22 cellular contexts compared by ENCODE assay signal in the genomic region with DNA sequence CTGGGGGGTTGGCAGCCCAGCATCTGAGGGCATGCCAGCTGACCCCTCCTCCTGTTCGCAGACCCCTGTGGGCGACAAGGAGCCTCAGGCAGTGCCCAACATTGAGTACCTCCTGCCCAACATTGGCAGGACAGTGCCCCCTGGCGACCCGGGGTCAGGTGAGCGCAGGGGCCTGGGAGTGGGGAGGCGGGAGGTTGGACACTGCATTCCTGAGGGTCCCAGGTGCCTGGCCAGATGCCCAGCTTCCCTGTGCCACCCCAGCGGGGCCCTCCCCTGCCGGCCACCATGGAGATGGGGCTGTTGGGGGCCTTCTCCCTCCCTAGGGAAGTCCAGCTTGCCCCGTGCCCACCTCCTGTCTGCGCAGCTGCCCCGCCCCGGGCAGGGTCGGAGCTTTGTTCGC.
"Had no signal": no experiment of that assay in that cellular context is flagged by ENCODE, and none has a peak within 500 bp of the region (broad histone marks: within the 10 kb centered on the region; RNA-seq: fewer than 3 reads in every experiment).

No MANE protein-coding gene starts in this region.

- ATAC-seq: activated CD8-positive, alpha-beta T cell treated with anti-CD3 and anti-CD28 coated beads, Interleukin-2, amount 10 ng/mL, durations not matched to agents 7 days and 5 days; activated naive CD4-positive, alpha-beta T cell treated with anti-CD3 and anti-CD28 coated beads, Interleukin-2, amount 50 U/mL, for 72 hours; activated naive CD8-positive, alpha-beta T cell treated with anti-CD3 and anti-CD28 coated beads, Interleukin-2, amount 50 U/mL, for 24 hours; PC-3 had no signal

- H3K27me3 ChIP-seq: cardiac muscle cell had no signal

- H3K27me3 Mint-ChIP-seq: activated naive CD8-positive, alpha-beta T cell treated with anti-CD3 and anti-CD28 coated beads, Interleukin-2, amount 50 U/mL, for 24 hours; brain had no signal

- H3K4me1 Mint-ChIP-seq: activated naive CD8-positive, alpha-beta T cell treated with anti-CD3 and anti-CD28 coated beads, Interleukin-2, amount 50 U/mL, for 24 hours; brain had no signal

- H3K27ac ChIP-seq: cardiac muscle cell had no signal

- DNase-seq: activated CD4-positive, alpha-beta T cell treated with anti-CD3 and anti-CD28 coated beads for 48 hours; activated CD4-positive, alpha-beta T cell treated with anti-CD3 and anti-CD28 coated beads, Interleukin-2, amount 50 U/mL, for 4 hours; activated CD4-positive, CD25-positive, alpha-beta regulatory T cell treated with anti-CD3 and anti-CD28 coated beads, Interleukin-2, amount 50 U/mL, for 72 hours; activated CD8-positive, alpha-beta memory T cell treated with anti-CD3 and anti-CD28 coated beads, Interleukin-2, amount 50 U/mL, for 48 hours; activated CD8-positive, alpha-beta T cell treated with anti-CD3 and anti-CD28 coated beads, Interleukin-2, amount 10 ng/mL, durations not matched to agents 7 days and 5 days; activated naive CD4-positive, alpha-beta T cell treated with Interleukin-2 at 50 U/mL for 16 hours; activated naive CD8-positive, alpha-beta T cell treated with anti-CD3 and anti-CD28 coated beads, Interleukin-2, amount 50 U/mL, for 24 hours; activated T-cell treated with anti-CD3 and anti-CD28 coated beads, Interleukin-2, amount 50 U/mL, for 1 hour; amniotic stem cell; MM.1S; NCI-H1105; NCI-H1436; NCI-H1694 treated with DMSO at 0.1 percent for 48 hours; NCI-H2029 treated with DMSO at 0.1 percent for 48 hours; NCI-H446; NCI-H524; PC-3; SHP77 treated with DMSO at 0.1 percent for 48 hours had no signal

- H3K9me3 Mint-ChIP-seq: activated naive CD4-positive, alpha-beta T cell treated with anti-CD3 and anti-CD28 coated beads, Interleukin-2, amount 50 U/mL, for 72 hours; activated naive CD8-positive, alpha-beta T cell treated with anti-CD3 and anti-CD28 coated beads, Interleukin-2, amount 50 U/mL, for 24 hours; T-helper 1 cell treated with Interleukin-12 subunit alpha and Interleukin-12 subunit beta and Interleukin-4 antibody, amounts not matched to agents 30 μg/mL and 1 μg/mL, for 36 hours had no signal

- H3K4me3 Mint-ChIP-seq: activated CD8-positive, alpha-beta T cell treated with anti-CD3 and anti-CD28 coated beads, Interleukin-2, amount 10 ng/mL, durations not matched to agents 7 days and 5 days; activated naive CD8-positive, alpha-beta T cell treated with anti-CD3 and anti-CD28 coated beads, Interleukin-2, amount 50 U/mL, for 24 hours; brain; T-helper 1 cell treated with Interleukin-12 subunit alpha and Interleukin-12 subunit beta and Interleukin-4 antibody, amounts not matched to agents 30 μg/mL and 1 μg/mL, for 36 hours had no signal

- H3K4me3 ChIP-seq: cardiac muscle cell had no signal

- H3K27ac Mint-ChIP-seq: activated CD8-positive, alpha-beta T cell treated with anti-CD3 and anti-CD28 coated beads, Interleukin-2, amount 10 ng/mL, durations not matched to agents 7 days and 5 days; activated naive CD4-positive, alpha-beta T cell treated with anti-CD3 and anti-CD28 coated beads, Interleukin-2, amount 50 U/mL, for 72 hours; activated naive CD8-positive, alpha-beta T cell treated with anti-CD3 and anti-CD28 coated beads, Interleukin-2, amount 50 U/mL, for 24 hours; brain; T-helper 1 cell treated with Interleukin-12 subunit alpha and Interleukin-12 subunit beta and Interleukin-4 antibody, amounts not matched to agents 30 μg/mL and 1 μg/mL, for 36 hours had no signal

- H3K36me3 ChIP-seq: cardiac muscle cell had no signal
